ENCODE assay signal across 8 cellular contexts in genomic region chr10:80945267-80945880, GRCh38.
DNase-seq lines count a peak whose midpoint lies in the region; ATAC-seq and TF ChIP-seq lines count a peak whose summit lies in the region.

No MANE protein-coding gene starts in this region.

- peak; percentile 52 for ATAC-seq in GM21717 (IDR thresholded peaks at IDR 0.05; ENCODE audit: unreplicated experiment)

- no TSS peak for BruUV-seq in Calu3 (replicated peaks; lab: Mats Ljungman, UMichigan)

- CTCF ChIA-PET in Calu3 (lab: Charles Lee) = interaction anchor here (0.9 to 1.6 kb wide), 6 partner anchors 9 to 281 kb away, joined by 3 to 5 read pairs (median 4); no protein-coding TSS in a partner anchor

- H3K9me3 Mint-ChIP-seq in Calu3 (ENCODE audit: low read depth, unreplicated experiment) = no peaks in the 10 kb centered on the region

- no peaks in the 10 kb centered on the region for H3K36me3 ChIP-seq in NT2/D1 (ENCODE audit: insufficient read depth, insufficient read length, low read length)
- H3K36me3 ChIP-seq in hepatocyte (replicated peaks; ENCODE audit: insufficient read depth, low read depth) = no peaks in the 10 kb centered on the region

- DNase-seq in Calu3 (peak; percentile 6), NT2/D1 (ENCODE audit: low read depth, low spot score) (peak; percentile 16), hepatocyte (ENCODE audit: low spot score) (peak; percentile 63), dermis blood vessel endothelial cell (no peak), DMS153 treated with DMSO at 0.1 percent for 48 hours (lab: John Stamatoyannopoulos, UW; ENCODE audit: unreplicated experiment) (no peak), putamen (ENCODE audit: low spot score) (no peak)
- no peak for DNase-seq in stimulated activated CD4-positive, alpha-beta T cell treated with anti-CD3 and anti-CD28 coated beads, Interleukin-1b, Interleukin-23, amount 100 ng/mL, for 48 hours

- no peak overlapping the region for H3K4me3 Mint-ChIP-seq in Calu3 (ENCODE audit: low read depth, unreplicated experiment)

- no peak overlapping the region for H2AFZ ChIP-seq in hepatocyte

- H3K79me2 ChIP-seq in hepatocyte = no peaks in the 10 kb centered on the region

- no peaks in the 10 kb centered on the region for H3K9me3 ChIP-seq in NT2/D1 (ENCODE audit: insufficient read depth, low read length)
- no peaks in the 10 kb centered on the region for H3K9me3 ChIP-seq in hepatocyte (ENCODE audit: low read depth)

- no peaks in the 10 kb centered on the region for H3K9me2 ChIP-seq in hepatocyte (replicated peaks; ENCODE audit: insufficient read depth)

- no peak overlapping the region for H3K27ac ChIP-seq in hepatocyte

- H3K27ac Mint-ChIP-seq in Calu3 (ENCODE audit: unreplicated experiment) = no peak overlapping the region

- H3K4me1 Mint-ChIP-seq in Calu3 (ENCODE audit: low read depth, unreplicated experiment) = no peaks in the 10 kb centered on the region

- H3K27me3 ChIP-seq in NT2/D1 (ENCODE audit: insufficient read depth, insufficient read length) = no peaks in the 10 kb centered on the region
- H3K27me3 ChIP-seq in hepatocyte = no peaks in the 10 kb centered on the region

- TF ChIP-seq CTCF in Calu3 (IDR thresholded peaks at IDR 0.05; ENCODE audit: unreplicated experiment) (peak; percentile 33), hepatocyte (IDR thresholded peaks at IDR 0.05; ENCODE audit: poor library complexity) (peak; percentile 65)

- intact Hi-C loops in Calu3 (cut with micrococcal nuclease; ENCODE audit: unreplicated experiment) = no loop called here

- H3K4me2 ChIP-seq in hepatocyte = no peak overlapping the region

- no peak overlapping the region for H3K9ac ChIP-seq in NT2/D1 (ENCODE audit: insufficient read length, low read depth)

- no peaks in the 10 kb centered on the region for H3K36me3 Mint-ChIP-seq in Calu3 (ENCODE audit: insufficient read depth, unreplicated experiment)

- H3K4me1 ChIP-seq in NT2/D1 (ENCODE audit: insufficient read depth, insufficient read length) (peaks cover 2% of the 10 kb centered on the region), hepatocyte (ENCODE audit: insufficient read depth) (no peaks in the 10 kb centered on the region)

- H4K20me1 ChIP-seq in hepatocyte (ENCODE audit: insufficient read depth, poor library complexity, severe bottlenecking) = no peaks in the 10 kb centered on the region

- no peak overlapping the region for H3K4me3 ChIP-seq in NT2/D1 (ENCODE audit: insufficient read length, low read depth)
- H3K4me3 ChIP-seq in hepatocyte = no peak overlapping the region

- H3K27me3 Mint-ChIP-seq in Calu3 (ENCODE audit: unreplicated experiment) = no peaks in the 10 kb centered on the region

- 73% methylated on average over 1 of the region's 1 CpG for WGBS in hepatocyte (ENCODE audit: low lambda C conversion rate, missing lambda C conversion rate)

Comparison
In these comparisons a context has a peak if more than half of its experiments do, and no peak if none do; other contexts are left out.
1. DNase-seq: peak in Calu3 (single experiment), NT2/D1 (single experiment) and hepatocyte (single experiment); none in dermis blood vessel endothelial cell (single experiment), DMS153 treated with DMSO at 0.1 percent for 48 hours (single experiment), stimulated activated CD4-positive, alpha-beta T cell treated with anti-CD3 and anti-CD28 coated beads, Interleukin-1b, Interleukin-23, amount 100 ng/mL, for 48 hours (single experiment) and putamen (single experiment).